27 cellular contexts compared by ENCODE assay signal in genomic region chr11:43238341-43238740, GRCh38.
"Had no signal": no experiment of that assay in that cellular context is flagged by ENCODE, and none has a peak within 500 bp of the region (broad histone marks: within the 10 kb centered on the region; RNA-seq: fewer than 3 reads in every experiment).

No MANE protein-coding gene starts in this region.

- H3K9me3 ChIP-seq: testis, thoracic aorta, thyroid gland, tibial artery, transverse colon, upper lobe of left lung, upper lobe of right lung, uterus, vagina had no signal

- H3K27ac ChIP-seq: stomach, suprapubic skin, testis, thoracic aorta, thyroid gland, tibial artery, tibial nerve, transverse colon, upper lobe of left lung, upper lobe of right lung, uterus, vagina had no signal

- H3K36me3 ChIP-seq: stomach, suprapubic skin, thoracic aorta, thyroid gland, tibial artery, tibial nerve, transverse colon, upper lobe of left lung, upper lobe of right lung, uterus, vagina had no signal

- H3K27me3 ChIP-seq: stomach, suprapubic skin, testis, thyroid gland, tibial artery, tibial nerve, upper lobe of left lung, upper lobe of right lung, uterus, vagina had no signal

- H3K4me3 ChIP-seq: stomach, suprapubic skin, testis, thoracic aorta, thyroid gland, tibial artery, tibial nerve, transverse colon, upper lobe of left lung, upper lobe of right lung, uterus, vagina had no signal

- ATAC-seq: stimulated activated effector memory CD8-positive, alpha-beta T cell treated with anti-CD3 and anti-CD28 coated beads, Interleukin-12 subunit alpha, Interleukin-12 subunit beta, amount 100 ng/mL, for 72 hours; stimulated activated memory B cell treated with anti-CD40 and anti-IgM and Interleukin-4, amounts not matched to agents 10 μg/mL and 1 μg/mL and 100 μg/mL, for 72 hours; stimulated activated naive B cell treated with anti-CD40 and anti-IgM and Interleukin-4, amounts not matched to agents 10 μg/mL and 1 μg/mL and 100 μg/mL, for 72 hours; stimulated activated naive CD8-positive, alpha-beta T cell treated with anti-CD3 and anti-CD28 coated beads, Interleukin-15, amount 100 ng/mL, for 72 hours; stimulated activated naive CD8-positive, alpha-beta T cell treated with anti-CD3 and anti-CD28 coated beads, Interleukin-15, Interleukin-2, amounts not matched to agents 100 U/mL and 50 U/mL, for 24 hours; upper lobe of right lung had no signal

- FAIRE-seq: urothelium cell line had no signal

- DNase-seq: stimulated activated CD4-positive, alpha-beta T cell treated with anti-CD3 and anti-CD28 coated beads, Interleukin-2, amount 100 ng/mL, for 48 hours; stimulated activated CD4-positive, alpha-beta T cell treated with anti-CD3 and anti-CD28 coated beads, Interleukin-4, amount 100 ng/mL, for 1 hour; stimulated activated CD4-positive, alpha-beta T cell treated with anti-CD3 and anti-CD28 coated beads, Interleukin-4, amount 100 ng/mL, for 24 hours; stimulated activated CD4-positive, alpha-beta T cell treated with anti-CD3 and anti-CD28 coated beads, Interleukin-4, amount 100 ng/mL, for 4 hours; stimulated activated CD8-positive, alpha-beta memory T cell treated with anti-CD3 and anti-CD28 coated beads, Interleukin-4, amount 100 ng/mL, for 48 hours; stimulated activated naive B cell treated with anti-CD40 and anti-IgM and Interleukin-4, amounts not matched to agents 10 μg/mL and 1 μg/mL and 100 μg/mL, for 72 hours; stimulated activated naive CD4-positive, alpha-beta T cell; stimulated activated naive CD4-positive, alpha-beta T cell treated with Interleukin-2 at 50 U/mL for 16 hours; stimulated activated naive CD8-positive, alpha-beta T cell treated with anti-CD3 and anti-CD28 coated beads, Interleukin-15, amount 100 ng/mL, for 72 hours; stimulated activated naive CD8-positive, alpha-beta T cell treated with anti-CD3 and anti-CD28 coated beads, Interleukin-15, Interleukin-2, amounts not matched to agents 100 U/mL and 50 U/mL, for 24 hours; stomach; substantia nigra; testis; thyroid gland; tibial artery; transverse colon; trophoblast cell; upper lobe of left lung; upper lobe of right lung; uterus had no signal

- H3K4me1 ChIP-seq: stomach, suprapubic skin, testis, thyroid gland, tibial artery, tibial nerve, transverse colon, upper lobe of left lung, upper lobe of right lung, vagina had no signal
